ENCODE assay signal across 11 cellular contexts in the genomic region with DNA sequence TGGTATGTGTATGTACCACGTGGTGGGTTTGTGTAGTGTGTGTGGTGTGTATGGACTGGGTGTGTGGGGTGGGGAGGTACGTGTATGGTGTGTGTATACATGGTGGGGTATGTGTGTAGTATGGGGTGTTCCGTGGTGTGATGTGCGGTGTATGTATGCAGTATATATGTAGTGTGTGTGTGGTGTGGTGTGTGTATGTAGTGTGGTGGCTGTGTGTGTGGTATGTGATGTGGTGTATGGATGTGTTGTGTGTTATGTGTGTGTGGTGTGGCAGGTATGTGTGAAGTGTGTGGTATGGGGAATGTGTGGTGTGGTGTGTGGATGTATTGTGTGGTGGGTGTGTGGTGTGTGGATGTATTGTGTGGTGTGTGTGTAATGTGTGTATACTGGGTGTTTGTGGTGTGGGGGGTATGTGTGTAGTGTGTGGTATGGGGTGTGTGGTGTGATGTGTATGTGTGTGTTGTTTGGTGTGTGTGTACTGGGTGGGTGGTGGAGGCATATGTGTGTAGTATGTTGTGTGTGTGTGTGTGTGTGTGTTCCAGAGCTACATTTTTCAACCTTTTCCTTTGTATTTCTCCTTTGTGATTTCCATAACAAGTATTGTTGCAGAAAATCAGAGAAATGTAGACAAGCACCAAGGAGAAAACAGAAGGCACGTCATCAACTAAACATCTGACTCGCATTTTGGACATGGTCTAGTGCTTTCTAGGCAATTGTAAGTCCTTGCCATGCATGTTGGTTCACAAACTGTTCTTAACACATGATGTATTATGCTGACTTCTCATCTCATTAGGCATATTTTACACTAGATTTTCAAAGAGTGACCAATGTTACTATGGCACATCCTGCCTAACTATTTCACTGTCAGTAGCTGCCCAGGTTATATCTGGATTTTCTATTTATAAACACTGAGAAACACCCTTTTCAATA. TPM values are rescaled to one million over a fixed set of nuclear protein-coding genes. Genes with fewer than 3 reads are reported as not detected.
DNase-seq lines count a peak whose midpoint lies in the region; ATAC-seq and TF ChIP-seq lines count a peak whose summit lies in the region.
"Had no signal": no experiment of that assay in that cellular context is flagged by ENCODE, and none has a peak within 500 bp of the region (broad histone marks: within the 10 kb centered on the region; RNA-seq: fewer than 3 reads in every experiment).

No MANE protein-coding gene starts in this region.

- H3K9me1 ChIP-seq in IMR-90 (ENCODE audit: insufficient read depth, low read length), result peaks cover 7% of the 10 kb centered on the region; the same call in 1 of the 2 replicates

- H3K27me3 ChIP-seq in IMR-90 (ENCODE audit: control insufficient read depth, insufficient read depth, low read length) (no peaks in the 10 kb centered on the region), thymus (ENCODE audit: control insufficient read depth, insufficient read depth) (no peaks in the 10 kb centered on the region), hepatocyte (no peaks in the 10 kb centered on the region)
- H3K27me3 ChIP-seq in effector memory CD4-positive, alpha-beta T cell (replicated peaks; ENCODE audit: control insufficient read depth, insufficient read depth, low read length, poor library complexity, severe bottlenecking), result no peaks in the 10 kb centered on the region
- H3K27me3 ChIP-seq: cardiac muscle cell had no signal

- POLR2A ChIA-PET in IMR-90 (lab: Charles Lee; ENCODE audit: unreplicated experiment), result no interaction called here

- H2AFZ ChIP-seq in IMR-90 (replicated peaks; ENCODE audit: low read length, poor library complexity), result no peak overlapping the region
- H2AFZ ChIP-seq in hepatocyte, result no peak overlapping the region

- in situ Hi-C loops in IMR-90 (cut with MboI; ENCODE audit: low sequenced_read_pairs), result no loop called here

- intact Hi-C loops in IMR-90 (cut with micrococcal nuclease), result no loop called here

- 0 out of 2 replicates have a peak overlapping the region, but pooled peaks have one; percentile 12 for H2BK20ac ChIP-seq in IMR-90 (ENCODE audit: low read depth, low read length)

- H3K4me1 ChIP-seq in IMR-90 (ENCODE audit: control insufficient read depth, insufficient read depth, low read length), result no peaks in the 10 kb centered on the region; the same call in 1 of the 2 replicates
- peaks cover 64% of the 10 kb centered on the region for H3K4me1 ChIP-seq in effector memory CD4-positive, alpha-beta T cell (ENCODE audit: control insufficient read depth, insufficient read depth, low read length, poor library complexity, severe bottlenecking)
- H3K4me1 ChIP-seq in thymus (ENCODE audit: control insufficient read depth, insufficient read depth, low read length), result peaks cover 47% of the 10 kb centered on the region
- no peaks in the 10 kb centered on the region for H3K4me1 ChIP-seq in hepatocyte (ENCODE audit: insufficient read depth)
- H3K4me1 ChIP-seq: Caco-2 had no signal

- DNase-seq in activated naive CD4-positive, alpha-beta T cell treated with Interleukin-2 at 50 U/mL for 16 hours, result peak; percentile 4
- no peak for DNase-seq in activated naive CD4-positive, alpha-beta T cell treated with anti-CD3 and anti-CD28 coated beads, Interleukin-2, amount 50 U/mL, for 16 hours
- peak; percentile 24 for DNase-seq in IMR-90
- DNase-seq in effector memory CD4-positive, alpha-beta T cell, result no peak
- no peak for DNase-seq in Ammon's horn (ENCODE audit: low spot score)
- DNase-seq in hepatocyte (ENCODE audit: low spot score), result no peak
- DNase-seq: Caco-2, SK-N-SH had no signal

- H3K4me3 ChIP-seq in IMR-90 (ENCODE audit: insufficient read depth, low read depth, low read length) (no peak overlapping the region), thymus (ENCODE audit: low read length) (peak overlapping the region; percentile 18), hepatocyte (no peak overlapping the region)
- H3K4me3 ChIP-seq in effector memory CD4-positive, alpha-beta T cell (ENCODE audit: insufficient read depth, low read depth, low read length, poor library complexity, severe bottlenecking), result peak overlapping the region; percentile 61
- H3K4me3 ChIP-seq: cardiac muscle cell had no signal

- H4K8ac ChIP-seq in IMR-90 (ENCODE audit: low read depth in 2 of 2, low read length in 2 of 2), result no peak overlapping the region

- H3K9me2 ChIP-seq in hepatocyte (replicated peaks; ENCODE audit: insufficient read depth), result no peaks in the 10 kb centered on the region
- H3K9me2 ChIP-seq: SK-N-SH had no signal

- CTCF ChIA-PET in IMR-90 (lab: Yijun Ruan, JAX), result no interaction called here

- ATAC-seq in IMR-90 (ENCODE audit: low read depth) (no peak), HG02840 (IDR thresholded peaks at IDR 0.05; ENCODE audit: low FRiP score, unreplicated experiment) (no peak)

- no peak overlapping the region for H3K4ac ChIP-seq in IMR-90 (ENCODE audit: low read depth, low read length)

- H3K9ac ChIP-seq in IMR-90 (ENCODE audit: low read depth, low read length), result no peak overlapping the region
- H3K9ac ChIP-seq: SK-N-SH had no signal

- H3K36me3 ChIP-seq in IMR-90 (ENCODE audit: control insufficient read depth, insufficient read depth, low read length) (no peaks in the 10 kb centered on the region), thymus (ENCODE audit: control insufficient read depth, insufficient read depth) (peaks cover 6% of the 10 kb centered on the region), hepatocyte (replicated peaks; ENCODE audit: insufficient read depth, low read depth) (no peaks in the 10 kb centered on the region)
- no peaks in the 10 kb centered on the region for H3K36me3 ChIP-seq in effector memory CD4-positive, alpha-beta T cell (ENCODE audit: control insufficient read depth, insufficient read depth, low read length)
- H3K36me3 ChIP-seq: cardiac muscle cell had no signal

- peak overlapping the region; percentile 52; the same call in 1 of the 3 replicates for H2BK15ac ChIP-seq in IMR-90 (ENCODE audit: low read depth, low read length)

- no peak overlapping the region for H2BK120ac ChIP-seq in IMR-90 (ENCODE audit: low read depth, low read length)

- no peak overlapping the region for H4K5ac ChIP-seq in IMR-90 (ENCODE audit: low read depth, low read length)

- no peak overlapping the region; the same call in 1 of the 2 replicates for H4K91ac ChIP-seq in IMR-90 (ENCODE audit: insufficient read depth, low read depth, low read length)

- BruUV-seq in IMR-90 (replicated peaks; lab: Mats Ljungman, UMichigan), result no TSS peak

- dilution Hi-C loops in IMR-90 (cut with HindIII; ENCODE audit: low sequenced_read_pairs, unreplicated experiment), result no loop called here

- 95% methylated on average over 3 of the region's 6 CpGs; no CpG with 5 or more reads in 1 of the 2 experiments for WGBS in IMR-90 (ENCODE audit: extremely low coverage in 2 of 2, insufficient read length in 1 of 2), 2 experiments
- 90% methylated on average over 6 of the region's 6 CpGs for WGBS in thymus
- WGBS in hepatocyte (ENCODE audit: low lambda C conversion rate, missing lambda C conversion rate), result 91% methylated on average over 6 of the region's 6 CpGs

- H3K23ac ChIP-seq in IMR-90 (ENCODE audit: low read depth, low read length), result no peak overlapping the region

- no peak overlapping the region for H3K56ac ChIP-seq in IMR-90 (ENCODE audit: extremely low read depth, insufficient read depth, low read length)

- H2AK9ac ChIP-seq in IMR-90 (replicated peaks; ENCODE audit: low read depth, low read length, poor library complexity), result no peak overlapping the region

- no peak for TF ChIP-seq RAD21 in IMR-90 (IDR thresholded peaks at IDR 0.05; ENCODE audit: low read length)

- H3K79me2 ChIP-seq in hepatocyte, result peaks cover 48% of the 10 kb centered on the region

- no peaks in the 10 kb centered on the region for H4K20me1 ChIP-seq in IMR-90 (ENCODE audit: insufficient read depth, low read length)
- no peaks in the 10 kb centered on the region for H4K20me1 ChIP-seq in hepatocyte (ENCODE audit: insufficient read depth, poor library complexity, severe bottlenecking)

- no peak overlapping the region; the same call in 1 of the 2 replicates for H3K18ac ChIP-seq in IMR-90 (ENCODE audit: low read depth, low read length)

- H3K27ac ChIP-seq in IMR-90 (ENCODE audit: insufficient read depth, low read length) (no peak overlapping the region), thymus (ENCODE audit: low read depth) (peak overlapping the region; percentile 55), hepatocyte (no peak overlapping the region)
- H3K27ac ChIP-seq in effector memory CD4-positive, alpha-beta T cell (ENCODE audit: insufficient read depth, low read length, poor library complexity, severe bottlenecking), result peak overlapping the region; percentile 68
- H3K27ac ChIP-seq: cardiac muscle cell had no signal

- H3K4me2 ChIP-seq in IMR-90 (ENCODE audit: low read depth, low read length) (no peak overlapping the region), hepatocyte (no peak overlapping the region)
- H3K4me2 ChIP-seq: SK-N-SH had no signal

- H3K79me1 ChIP-seq in IMR-90 (ENCODE audit: low read depth in 1 of 2, low read length in 2 of 2), result peaks cover 0 to 4% of the 10 kb centered on the region in 2 experiments; a peak in 1 of 4 replicates

- H3K14ac ChIP-seq in IMR-90 (replicated peaks; ENCODE audit: low read depth, low read length), result 0 out of 2 replicates have a peak overlapping the region, but pooled peaks have one; percentile 22

- no peak for TF ChIP-seq CTCF in IMR-90 (conservative IDR thresholded peaks at IDR 0.05; ENCODE audit: low read depth, low read length)
- TF ChIP-seq CTCF in hepatocyte (IDR thresholded peaks at IDR 0.05; ENCODE audit: poor library complexity), result no peak

- TF ChIP-seq POLR2A in IMR-90 (IDR thresholded peaks at IDR 0.05; ENCODE audit: low read depth, low read length), result no peak

- peaks cover 4% of the 10 kb centered on the region; the same call in 1 of the 2 replicates for H3K9me3 ChIP-seq in IMR-90 (ENCODE audit: control insufficient read depth, insufficient read depth, low read length)
- H3K9me3 ChIP-seq in effector memory CD4-positive, alpha-beta T cell (ENCODE audit: control insufficient read depth, low read length), result no peaks in the 10 kb centered on the region
- H3K9me3 ChIP-seq in thymus (ENCODE audit: control insufficient read depth), result no peaks in the 10 kb centered on the region
- H3K9me3 ChIP-seq in hepatocyte (ENCODE audit: low read depth), result no peaks in the 10 kb centered on the region
- H3K9me3 ChIP-seq: Caco-2, SK-N-SH had no signal

- H2BK5ac ChIP-seq in IMR-90 (ENCODE audit: low read depth, low read length, poor library complexity, severe bottlenecking), result peak overlapping the region; percentile 77

- peak overlapping the region; percentile 5 for H2AK5ac ChIP-seq in IMR-90 (ENCODE audit: low read depth, low read length)

TF ChIP-seq in IMR-90, 13 proteins besides CTCF, POLR2A, EP300 and RAD21 (continues in another document):
- no peak for TF ChIP-seq MXI1 (IDR thresholded peaks at IDR 0.05; ENCODE audit: borderline replicate concordance, low read depth, low read length)
- no peak for TF ChIP-seq CEBPB (IDR thresholded peaks at IDR 0.05; ENCODE audit: low read depth, low read length)
- TF ChIP-seq RFX5 (IDR thresholded peaks at IDR 0.05; ENCODE audit: low read depth, low read length), result no peak

RNA-seq across cellular contexts. Expression of a gene that starts 13.2 kb away (rescaled TPM):
- total RNA-seq in IMR-90 (2012; rRNA removed) (0.56 and 0.90 TPM in 2 replicates), hepatocyte (9.4 and 10.0 TPM in 2 replicates)
- polyA plus RNA-seq in IMR-90 (2012; rRNA removed) (1.1 and 1.5 TPM in 2 replicates), thymus (62.1 TPM), hepatocyte (10.1 and 10.4 TPM in 2 replicates)
- 0.82 and 1.2 TPM in 2 replicates for polyA plus RNA-seq in IMR-90 (2012; cell fraction: cytosol; rRNA removed)
- 6.2 and 6.8 TPM in 2 replicates for polyA plus RNA-seq in IMR-90 (2012; cell fraction: nucleus; rRNA removed; ENCODE audit: low replicate concordance)

Comparison
In these comparisons a context has a peak if more than half of its experiments do, and no peak if none do; other contexts are left out.
1. DNase-seq: peak in activated naive CD4-positive, alpha-beta T cell treated with Interleukin-2 at 50 U/mL for 16 hours (single experiment) and IMR-90 (single experiment); none in activated naive CD4-positive, alpha-beta T cell treated with anti-CD3 and anti-CD28 coated beads, Interleukin-2, amount 50 U/mL, for 16 hours (single experiment), effector memory CD4-positive, alpha-beta T cell (0 of 3), Ammon's horn (single experiment) and hepatocyte (single experiment).
2. H3K27ac ChIP-seq: peak in effector memory CD4-positive, alpha-beta T cell (single experiment) and thymus (single experiment); none in IMR-90 (single experiment) and hepatocyte (single experiment).
3. H3K4me3 ChIP-seq: peak in effector memory CD4-positive, alpha-beta T cell (single experiment) and thymus (single experiment); none in IMR-90 (single experiment) and hepatocyte (single experiment).